9 cellular contexts compared by ENCODE assay signal in the genomic region with DNA sequence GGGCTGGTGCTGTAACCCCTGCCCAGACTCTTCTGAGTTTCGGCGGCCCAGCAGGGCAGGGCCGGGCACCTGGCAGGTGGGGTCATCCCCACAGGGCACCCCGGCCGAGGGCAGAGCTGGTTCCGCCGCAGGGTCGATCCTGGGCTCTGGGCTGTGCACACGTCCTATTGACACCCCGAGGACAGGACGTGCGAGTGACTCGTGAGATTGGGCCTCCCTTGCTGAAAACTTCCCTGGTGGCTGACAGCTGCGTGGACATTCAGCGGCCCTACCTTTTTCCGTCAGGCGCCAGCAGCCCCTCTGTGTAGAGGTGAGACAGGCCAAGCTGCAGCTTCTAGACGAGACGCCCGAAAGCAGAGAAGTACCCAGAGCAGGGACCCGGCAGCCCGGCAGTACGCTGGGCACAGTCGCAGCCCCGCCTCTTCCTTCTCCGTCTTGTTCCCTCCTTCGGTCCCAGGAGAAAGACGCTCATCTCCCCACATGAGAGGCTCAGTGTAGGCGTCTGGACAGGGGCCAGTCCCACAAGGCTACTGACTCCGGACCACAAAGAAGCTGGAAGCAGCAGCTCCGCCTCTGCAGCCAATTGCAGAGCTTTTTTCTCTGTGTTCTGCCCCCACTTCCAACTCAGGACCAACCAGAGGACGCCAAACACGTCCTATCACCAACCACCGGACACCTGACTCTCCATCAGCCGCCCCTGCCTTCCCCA. TPM values are rescaled to one million over a fixed set of nuclear protein-coding genes. Genes with fewer than 3 reads are reported as not detected.
DNase-seq lines count a peak whose midpoint lies in the region; ATAC-seq, FAIRE-seq and TF ChIP-seq lines count a peak whose summit lies in the region.
"Had no signal": no experiment of that assay in that cellular context is flagged by ENCODE, and none has a peak within 500 bp of the region (broad histone marks: within the 10 kb centered on the region; RNA-seq: fewer than 3 reads in every experiment).

TSS of gene LRCOL1 (minus strand) at position 532 of the 709 bp plus-strand sequence. CDS start 4,331 bp downstream, outside the sequence.

- peaks cover 15% of the 10 kb centered on the region for H3K9me3 Mint-ChIP-seq in endodermal cell
- no peaks in the 10 kb centered on the region for H3K9me3 Mint-ChIP-seq in natural killer cell

- no peak within 1 kb of the TSS for H3K27ac ChIP-seq in BLaER1 treated with 17β-estradiol and CSF1 and Interleukin-3, amounts not matched to agents 10 nM and 100 nM
- H3K27ac ChIP-seq in endodermal cell (ENCODE audit: low read depth, low read length) (no peak within 1 kb of the TSS), small intestine (ENCODE audit: low read depth in 1 of 2, low read length in 1 of 2) (no peak within 1 kb of the TSS)

- H3K4me2 ChIP-seq in BLaER1 treated with 17β-estradiol and CSF1 and Interleukin-3, amounts not matched to agents 10 nM and 100 nM: peak within 1 kb of the TSS; percentile 78 to 95 (median 84)

- H3K36me3 Mint-ChIP-seq in endodermal cell (ENCODE audit: low read depth) (no peaks in the 10 kb centered on the region), natural killer cell (no peaks in the 10 kb centered on the region)

- FAIRE-seq in small intestine (lab: Jason Lieb, UNC): no peak

- peak in 2 of 3 donors; percentile 35 to 43 for ATAC-seq in natural killer cell

- H3K27ac Mint-ChIP-seq in endodermal cell: no peak within 1 kb of the TSS
- no peak within 1 kb of the TSS for H3K27ac Mint-ChIP-seq in natural killer cell

- H3K4me1 Mint-ChIP-seq in endodermal cell (no peaks in the 10 kb centered on the region), natural killer cell (peaks cover 9 to 10% of the 10 kb centered on the region in 2 donors)

- peak within 1 kb of the TSS in 9 of 11 experiments; percentile 3 to 37 (median 33); a peak in 11 of 22 replicates for H3K9ac ChIP-seq in BLaER1 treated with 17β-estradiol and CSF1 and Interleukin-3, amounts not matched to agents 10 nM and 100 nM
- no peak within 1 kb of the TSS for H3K9ac ChIP-seq in endodermal cell (ENCODE audit: extremely low read depth, low read length, poor library complexity, severe bottlenecking)

- H3K36me3 ChIP-seq in BLaER1 treated with 17β-estradiol and CSF1 and Interleukin-3, amounts not matched to agents 10 nM and 100 nM: no peaks in the 10 kb centered on the region
- H3K36me3 ChIP-seq in endodermal cell (ENCODE audit: control insufficient read depth, insufficient read depth, low read length): no peaks in the 10 kb centered on the region
- no peaks in the 10 kb centered on the region for H3K36me3 ChIP-seq in small intestine (ENCODE audit: control insufficient read depth in 2 of 2, insufficient read depth in 2 of 2, low read length in 2 of 2)

- peaks cover 0 to 6% (median 0%) of the 10 kb centered on the region in 11 experiments; a peak in 1 of 22 replicates for H4K20me1 ChIP-seq in BLaER1 treated with 17β-estradiol and CSF1 and Interleukin-3, amounts not matched to agents 10 nM and 100 nM

- H3K4me3 Mint-ChIP-seq in endodermal cell: no peak within 1 kb of the TSS
- peak within 1 kb of the TSS; percentile 35 for H3K4me3 Mint-ChIP-seq in natural killer cell

- TF ChIP-seq CTCF in endodermal cell (conservative IDR thresholded peaks at IDR 0.05) (no peak), natural killer cell (IDR thresholded peaks at IDR 0.05) (no peak)

- H3K27me3 Mint-ChIP-seq in endodermal cell (ENCODE audit: insufficient read depth) (peaks cover 94% of the 10 kb centered on the region), natural killer cell (ENCODE audit: low read depth in 2 of 2) (peaks cover 22 to 30% of the 10 kb centered on the region in 2 donors)

- peaks cover 36 to 64% (median 49%) of the 10 kb centered on the region in 11 experiments for H3K27me3 ChIP-seq in BLaER1 treated with 17β-estradiol and CSF1 and Interleukin-3, amounts not matched to agents 10 nM and 100 nM
- H3K27me3 ChIP-seq in endodermal cell (ENCODE audit: control insufficient read depth, insufficient read depth, low read length, poor library complexity, severe bottlenecking): peaks cover 92% of the 10 kb centered on the region
- peaks cover 1 to 2% of the 10 kb centered on the region in 2 donors for H3K27me3 ChIP-seq in small intestine (ENCODE audit: control insufficient read depth in 2 of 2, insufficient read depth in 2 of 2, low read length in 2 of 2)

- peak within 1 kb of the TSS; percentile 22 to 58 (median 36); a peak in 17 of 20 replicates for H3K4me3 ChIP-seq in BLaER1 treated with 17β-estradiol and CSF1 and Interleukin-3, amounts not matched to agents 10 nM and 100 nM
- no peak within 1 kb of the TSS for H3K4me3 ChIP-seq in endodermal cell (ENCODE audit: low read length)
- no peak within 1 kb of the TSS for H3K4me3 ChIP-seq in small intestine (ENCODE audit: low read depth in 1 of 2, low read length in 2 of 2)

- 69 to 76% methylated on average over 28 to 35 of the region's 35 CpGs for WGBS in endodermal cell (ENCODE audit: insufficient coverage in 1 of 2, insufficient read length in 1 of 2), 2 experiments
- 26 to 44% (median 31%) methylated on average over 33 to 35 of the region's 35 CpGs for WGBS in small intestine, 3 donors

- H3K4me1 ChIP-seq in BLaER1 treated with 17β-estradiol and CSF1 and Interleukin-3, amounts not matched to agents 10 nM and 100 nM: peaks cover 13 to 34% (median 26%) of the 10 kb centered on the region in 10 experiments
- H3K4me1 ChIP-seq in endodermal cell (ENCODE audit: control insufficient read depth, insufficient read depth, low read length) (no peaks in the 10 kb centered on the region), small intestine (ENCODE audit: control insufficient read depth in 2 of 2, insufficient read depth in 1 of 2, low read depth in 1 of 2, low read length in 1 of 2) (no peaks in the 10 kb centered on the region)

- intact Hi-C loops in natural killer cell (cut with micrococcal nuclease): no loop called here

- peaks cover 7 to 10% (median 8%) of the 10 kb centered on the region in 11 experiments; a peak in 16 of 22 replicates for H3K9me3 ChIP-seq in BLaER1 treated with 17β-estradiol and CSF1 and Interleukin-3, amounts not matched to agents 10 nM and 100 nM (replicated peaks in 1 of 11)
- H3K9me3 ChIP-seq in endodermal cell (ENCODE audit: control insufficient read depth, low read length) (no peaks in the 10 kb centered on the region), small intestine (ENCODE audit: control insufficient read depth, low read depth) (peaks cover 1% of the 10 kb centered on the region)

- DNase-seq in NCI-H146 (lab: John Stamatoyannopoulos, UW): peak; percentile 75
- peak; percentile 67 for DNase-seq in endodermal cell
- DNase-seq in natural killer cell: no peak
- DNase-seq in small intestine: no peak
- no peak for DNase-seq in stimulated activated CD4-positive, alpha-beta T cell treated with anti-CD3 and anti-CD28 coated beads, Interleukin-2, amount 100 ng/mL, for 24 hours
- DNase-seq in GOT3 (lab: John Stamatoyannopoulos, UW): no peak
- no peak for DNase-seq in HUDEP-2 (lab: John Stamatoyannopoulos, UW; ENCODE audit: unreplicated experiment in 76 of 76)

RNA-seq across cellular contexts. Expression of gene LRCOL1, which starts in this region (rescaled TPM):
- not detected for total RNA-seq in endodermal cell
- 0.36 TPM for polyA plus RNA-seq in endodermal cell (2013, experiment 1 of 2)
- 0.50 TPM for polyA plus RNA-seq in endodermal cell (2013, experiment 2 of 2)
- not detected for total RNA-seq in natural killer cell
- polyA plus RNA-seq in small intestine: under 1 TPM in 1 of 3 donors, not detected in 2; 0.85 TPM
- total RNA-seq: NCI-H460 had no signal

Comparison
In these comparisons a context has a peak if more than half of its experiments do, and no peak if none do; other contexts are left out.
1. Peak in DNase-seq in endodermal cell; RNA of the gene not detected or under 1 TPM.
2. Peak in ATAC-seq in natural killer cell; RNA of the gene not detected or under 1 TPM.
3. H3K4me3 ChIP-seq: peak in BLaER1 treated with 17β-estradiol and CSF1 and Interleukin-3, amounts not matched to agents 10 nM and 100 nM (10 of 10); none in endodermal cell (single experiment) and small intestine (0 of 2).